In the genomic region with DNA sequence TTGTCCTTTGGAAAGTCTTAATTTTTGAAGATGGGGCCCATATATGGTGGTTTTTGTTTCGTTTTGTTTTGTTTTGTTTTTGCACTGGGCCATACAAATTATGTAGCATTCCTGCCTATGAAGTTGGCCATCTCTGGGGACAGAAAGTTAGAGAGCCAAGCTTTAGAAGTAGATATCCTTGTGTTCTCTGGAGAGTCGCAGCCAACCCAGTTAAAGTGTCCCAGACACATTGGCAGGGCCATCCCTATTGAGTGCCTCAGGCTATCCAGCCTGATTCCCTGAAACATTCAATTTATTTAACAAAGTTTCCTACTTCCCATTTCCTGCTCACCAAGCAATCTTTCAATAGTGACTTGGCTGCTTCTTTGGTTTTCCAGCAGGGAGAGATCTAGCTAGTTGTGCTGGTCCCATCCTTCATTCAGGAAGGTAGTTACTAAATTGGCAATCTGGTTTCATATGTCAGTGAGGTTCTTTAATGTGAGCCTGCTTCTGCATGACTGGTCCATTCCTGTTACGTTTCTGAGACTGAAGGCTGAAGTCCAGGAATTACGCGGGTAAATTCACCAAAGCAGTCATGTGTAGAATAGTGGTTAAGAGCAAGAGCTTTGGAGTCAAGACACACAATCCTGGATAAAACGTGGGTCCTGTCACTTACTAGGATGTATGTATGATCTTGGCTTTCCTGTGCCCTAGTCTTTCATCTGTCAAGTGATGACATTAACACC, we compare ENCODE assay signal across 16 cellular contexts.
"Had no signal": no experiment of that assay in that cellular context is flagged by ENCODE, and none has a peak within 500 bp of the region (broad histone marks: within the 10 kb centered on the region; RNA-seq: fewer than 3 reads in every experiment).

No MANE protein-coding gene starts in this region.

- H3K27me3 ChIP-seq: left lung, thyroid gland had no signal

- H3K4me1 ChIP-seq: left lung had no signal

- ATAC-seq: activated T-helper 17 cell treated with anti-CD3 and anti-CD28 coated beads, Interleukin-2, amount 50 U/mL, for 72 hours; esophagus mucosa had no signal

- H3K36me3 ChIP-seq: left lung, thyroid gland, WERI-Rb-1 had no signal

- H3K9me3 ChIP-seq: left lung, thyroid gland had no signal

- H3K4me3 ChIP-seq: left lung, skin epidermis, thyroid gland had no signal

- FAIRE-seq: urothelium cell line had no signal

- H3K27ac ChIP-seq: left lung, thyroid gland, WERI-Rb-1 had no signal

- DNase-seq: activated CD4-positive, alpha-beta T cell treated with anti-CD3 and anti-CD28 coated beads for 48 hours; activated naive CD4-positive, alpha-beta T cell treated with anti-CD3 and anti-CD28 coated beads, Interleukin-2, amount 10 ng/mL, durations not matched to agents 7 days and 5 days; activated T-cell treated with anti-CD3 and anti-CD28 coated beads for 4 hours; cerebellar nuclear complex; endodermal cell; glutamatergic neuron; immature natural killer cell; left lung; mesendoderm; T-helper 1 cell; WERI-Rb-1 had no signal
